21 cellular contexts compared by ENCODE assay signal in the genomic region with DNA sequence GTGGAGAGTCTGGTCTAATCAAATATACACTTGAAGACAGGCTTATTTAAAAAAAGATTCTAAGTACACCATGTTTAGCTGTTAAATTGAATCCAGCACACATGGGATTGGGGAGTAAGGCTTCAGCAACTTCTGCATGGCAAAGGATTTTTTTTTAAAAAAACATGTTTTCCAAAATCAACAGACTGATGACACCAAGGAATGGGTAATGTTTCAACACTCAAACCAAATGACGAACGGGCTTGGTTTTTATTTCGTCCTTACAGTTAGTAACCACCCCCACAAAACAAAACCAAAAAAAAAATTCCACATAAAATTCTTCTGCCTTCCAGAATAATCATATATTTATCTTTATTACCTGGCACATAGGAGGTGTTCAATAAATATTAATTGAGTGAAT. TPM values are rescaled to one million over a fixed set of nuclear protein-coding genes. Genes with fewer than 3 reads are reported as not detected.
DNase-seq lines count a peak whose midpoint lies in the region; ATAC-seq and TF ChIP-seq lines count a peak whose summit lies in the region.
"Had no signal": no experiment of that assay in that cellular context is flagged by ENCODE, and none has a peak within 500 bp of the region (broad histone marks: within the 10 kb centered on the region; RNA-seq: fewer than 3 reads in every experiment).

No MANE protein-coding gene starts in this region.

- H3K4me3 ChIP-seq in OCI-LY7 (ENCODE audit: low read depth, low read length, poor library complexity, severe bottlenecking) (no peak overlapping the region), stomach smooth muscle (ENCODE audit: low read length in 2 of 2) (no peak overlapping the region)
- H3K4me3 ChIP-seq: BLaER1, GM12878, HAP-1 had no signal

- POLR2A ChIA-PET in OCI-LY7 (lab: Charles Lee): interaction anchor here (0.5 to 1.4 kb wide), 3 partner anchors 151 to 575 kb away, joined by 3 to 4 read pairs (median 3); partner anchors contain the start of gene UMAD1
- POLR2A ChIA-PET in activated CD4-positive, alpha-beta T cell treated with anti-CD3 and anti-CD28 coated beads, Interleukin-2, amount 10 ng/mL, durations not matched to agents 7 days and 5 days (lab: Charles Lee): no interaction called here

- H3K36me3 Mint-ChIP-seq in activated CD4-positive, alpha-beta T cell treated with anti-CD3 and anti-CD28 coated beads, Interleukin-2, amount 10 ng/mL, durations not matched to agents 7 days and 5 days (ENCODE audit: low read depth): no peaks in the 10 kb centered on the region
- H3K36me3 Mint-ChIP-seq: CD4-positive, CD25-positive, alpha-beta regulatory T cell; CD8-positive, alpha-beta T cell had no signal

- no peak overlapping the region for H3K27ac Mint-ChIP-seq in activated CD4-positive, alpha-beta T cell treated with anti-CD3 and anti-CD28 coated beads, Interleukin-2, amount 10 ng/mL, durations not matched to agents 7 days and 5 days
- H3K27ac Mint-ChIP-seq: B cell; CD8-positive, alpha-beta T cell; HFFc6 had no signal

- DNase-seq in OCI-LY7 (ENCODE audit: low spot score) (no peak), fibroblast of peridontal ligament (ENCODE audit: extremely low read depth) (peak; percentile 31)
- no peak for DNase-seq in activated CD4-positive, alpha-beta T cell treated with anti-CD3 and anti-CD28 coated beads, Interleukin-2, amount 50 U/mL, for 4 hours
- DNase-seq in activated CD4-positive, alpha-beta T cell treated with anti-CD3 and anti-CD28 coated beads, Interleukin-2, amount 10 ng/mL, durations not matched to agents 7 days and 5 days: no peak
- no peak for DNase-seq in stimulated activated naive CD4-positive, alpha-beta T cell treated with Interleukin-2 at 50 U/mL for 16 hours (lab: John Stamatoyannopoulos, UW)
- DNase-seq: CD4-positive, CD25-positive, alpha-beta regulatory T cell; CD8-positive, alpha-beta T cell; DMS 273 treated with DMSO at 0.1 percent for 48 hours; DMS79; EL; GDM1; GOT3; HFFc6 had no signal

- H3K9me3 Mint-ChIP-seq in activated CD4-positive, alpha-beta T cell treated with anti-CD3 and anti-CD28 coated beads, Interleukin-2, amount 10 ng/mL, durations not matched to agents 7 days and 5 days: no peaks in the 10 kb centered on the region
- H3K9me3 Mint-ChIP-seq: CD4-positive, CD25-positive, alpha-beta regulatory T cell; CD8-positive, alpha-beta T cell; HFFc6 had no signal

- H3K27me3 Mint-ChIP-seq in activated CD4-positive, alpha-beta T cell treated with anti-CD3 and anti-CD28 coated beads, Interleukin-2, amount 10 ng/mL, durations not matched to agents 7 days and 5 days: no peaks in the 10 kb centered on the region
- H3K27me3 Mint-ChIP-seq: B cell had no signal

- 0 out of 2 replicates have a peak overlapping the region, but pooled peaks have one; percentile 13 for H2AFZ ChIP-seq in OCI-LY7 (ENCODE audit: low read length)

- H3K9me3 ChIP-seq in OCI-LY7 (ENCODE audit: low read length) (no peaks in the 10 kb centered on the region), stomach smooth muscle (ENCODE audit: control insufficient read depth in 2 of 2, low read length in 2 of 2) (no peaks in the 10 kb centered on the region)
- H3K9me3 ChIP-seq: BLaER1, HAP-1 had no signal

- no peaks in the 10 kb centered on the region for H4K20me1 ChIP-seq in OCI-LY7 (ENCODE audit: insufficient read depth, low read length)
- H4K20me1 ChIP-seq: BLaER1 had no signal

- no TSS peak for BruUV-seq in OCI-LY7 (replicated peaks; lab: Mats Ljungman, UMichigan)

- CTCF ChIA-PET in OCI-LY7 (lab: Charles Lee; ENCODE audit: unreplicated experiment): no interaction called here
- CTCF ChIA-PET in activated CD4-positive, alpha-beta T cell treated with anti-CD3 and anti-CD28 coated beads, Interleukin-2, amount 10 ng/mL, durations not matched to agents 7 days and 5 days (lab: Charles Lee): interaction anchor here (0.9 to 2.5 kb wide), 5 partner anchors 11 to 535 kb away, joined by 3 to 9 read pairs (median 3); no protein-coding TSS in a partner anchor

- intact Hi-C loops in OCI-LY7 (cut with micrococcal nuclease; ENCODE audit: unreplicated experiment): loop anchor here (2.0 to 10.0 kb wide), 5 partner anchors 124 to 1111 kb away; no protein-coding TSS in a partner anchor

- no peaks in the 10 kb centered on the region for H3K36me3 ChIP-seq in OCI-LY7 (ENCODE audit: insufficient read depth, low read length)
- H3K36me3 ChIP-seq in stomach smooth muscle (ENCODE audit: control insufficient read depth in 2 of 2, insufficient read depth in 2 of 2, low read length in 2 of 2): no peaks in the 10 kb centered on the region
- H3K36me3 ChIP-seq: BLaER1, HAP-1 had no signal

- no peaks in the 10 kb centered on the region for H3K27me3 ChIP-seq in stomach smooth muscle (ENCODE audit: control insufficient read depth in 1 of 2, insufficient read depth in 2 of 2, low read length in 2 of 2)
- H3K27me3 ChIP-seq: BLaER1 had no signal

- H3K9me2 ChIP-seq in OCI-LY7 (ENCODE audit: insufficient read depth, low read length): no peaks in the 10 kb centered on the region

- H3K9ac ChIP-seq in stomach smooth muscle (ENCODE audit: low read length in 2 of 2): no peak overlapping the region
- H3K9ac ChIP-seq: BLaER1 had no signal

- H3K4me1 Mint-ChIP-seq in activated CD4-positive, alpha-beta T cell treated with anti-CD3 and anti-CD28 coated beads, Interleukin-2, amount 10 ng/mL, durations not matched to agents 7 days and 5 days: peaks cover 5% of the 10 kb centered on the region

- H3K79me2 ChIP-seq in OCI-LY7 (ENCODE audit: insufficient read depth, low read depth, low read length): no peaks in the 10 kb centered on the region

- no peak overlapping the region for H3K27ac ChIP-seq in OCI-LY7 (ENCODE audit: low read depth, low read length, poor library complexity, severe bottlenecking)
- H3K27ac ChIP-seq in stomach smooth muscle (ENCODE audit: low read length): peak overlapping the region; percentile 95
- H3K27ac ChIP-seq: BLaER1, C4-2B had no signal

- H3K4me1 ChIP-seq in OCI-LY7 (ENCODE audit: insufficient read depth, low read length, poor library complexity, severe bottlenecking) (no peaks in the 10 kb centered on the region), stomach smooth muscle (ENCODE audit: control insufficient read depth, insufficient read depth, low read length) (peaks cover 45% of the 10 kb centered on the region)
- H3K4me1 ChIP-seq: BLaER1, HAP-1 had no signal

- H3K4me2 ChIP-seq in OCI-LY7 (ENCODE audit: low read length): no peak overlapping the region
- H3K4me2 ChIP-seq: BLaER1 had no signal

- ATAC-seq in GM18868 (IDR thresholded peaks at IDR 0.05; ENCODE audit: unreplicated experiment): no peak
- ATAC-seq: CD8-positive, alpha-beta T cell; GM12878 had no signal

- no peak overlapping the region for H3K4me3 Mint-ChIP-seq in activated CD4-positive, alpha-beta T cell treated with anti-CD3 and anti-CD28 coated beads, Interleukin-2, amount 10 ng/mL, durations not matched to agents 7 days and 5 days
- H3K4me3 Mint-ChIP-seq: B cell; CD4-positive, CD25-positive, alpha-beta regulatory T cell; CD8-positive, alpha-beta T cell; HFFc6 had no signal

- no peak for TF ChIP-seq CTCF in OCI-LY7 (conservative IDR thresholded peaks at IDR 0.05; ENCODE audit: low read length)

RNA-seq across cellular contexts. Expression of gene ICA1, which starts 45.7 kb away (rescaled TPM):
- not detected in 2 replicates for total RNA-seq in OCI-LY7 (2014; rRNA removed; shearing (Covaris generic))
- 0.49 and 0.50 TPM in 2 replicates for total RNA-seq in OCI-LY7 (2022)
- total RNA-seq in activated CD4-positive, alpha-beta T cell treated with anti-CD3 and anti-CD28 coated beads, Interleukin-2, amount 10 ng/mL, durations not matched to agents 7 days and 5 days: 1 to 10 TPM in 1 of 2 experiments, under 1 TPM in 1; 0.89 to 1.5 TPM
- total RNA-seq: A673, B cell, HFFc6 had no signal
